In the genomic region with DNA sequence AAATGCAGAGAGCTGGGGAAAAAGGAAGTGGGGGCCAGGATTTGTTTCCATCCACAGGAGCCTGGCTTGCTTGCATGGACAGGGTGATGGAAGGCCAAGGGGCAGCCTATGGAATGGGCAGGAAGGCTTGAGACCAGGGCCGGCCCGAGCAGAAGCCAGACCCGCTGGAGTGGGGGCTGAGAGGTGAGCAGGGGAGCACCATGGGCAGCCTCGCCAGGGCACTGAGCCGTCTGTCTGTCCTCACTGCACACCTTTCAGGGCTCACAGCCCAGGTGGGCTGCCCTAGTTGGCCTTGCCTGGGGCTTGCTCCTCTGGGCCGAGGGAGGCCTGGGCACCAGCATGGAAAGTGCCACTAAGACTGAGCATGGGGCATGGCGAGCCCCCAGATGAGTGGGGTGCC, we compare ENCODE assay signal across 9 cellular contexts.
"Had no signal": no experiment of that assay in that cellular context is flagged by ENCODE, and none has a peak within 500 bp of the region (broad histone marks: within the 10 kb centered on the region; RNA-seq: fewer than 3 reads in every experiment).

No MANE protein-coding gene starts in this region.

- H3K4me1 ChIP-seq: HAP-1 had no signal

- H3K4me3 Mint-ChIP-seq: HFFc6, IgD-negative memory B cell had no signal

- H3K27ac Mint-ChIP-seq: HFFc6, IgD-negative memory B cell had no signal

- H3K36me3 Mint-ChIP-seq: IgD-negative memory B cell had no signal

- H3K4me3 ChIP-seq: GM23248, HAP-1 had no signal

- H3K9me3 ChIP-seq: HAP-1 had no signal

- H3K4me1 Mint-ChIP-seq: IgD-negative memory B cell had no signal

- H3K27ac ChIP-seq: GM23248, HL-60 had no signal

- ATAC-seq: HCT116, HepG2 had no signal

- H3K36me3 ChIP-seq: HAP-1 had no signal

- DNase-seq: GM23248, GOT3, H7, HFFc6 had no signal
